Comparison of ENCODE assay signal across 2 cellular contexts in the genomic region with DNA sequence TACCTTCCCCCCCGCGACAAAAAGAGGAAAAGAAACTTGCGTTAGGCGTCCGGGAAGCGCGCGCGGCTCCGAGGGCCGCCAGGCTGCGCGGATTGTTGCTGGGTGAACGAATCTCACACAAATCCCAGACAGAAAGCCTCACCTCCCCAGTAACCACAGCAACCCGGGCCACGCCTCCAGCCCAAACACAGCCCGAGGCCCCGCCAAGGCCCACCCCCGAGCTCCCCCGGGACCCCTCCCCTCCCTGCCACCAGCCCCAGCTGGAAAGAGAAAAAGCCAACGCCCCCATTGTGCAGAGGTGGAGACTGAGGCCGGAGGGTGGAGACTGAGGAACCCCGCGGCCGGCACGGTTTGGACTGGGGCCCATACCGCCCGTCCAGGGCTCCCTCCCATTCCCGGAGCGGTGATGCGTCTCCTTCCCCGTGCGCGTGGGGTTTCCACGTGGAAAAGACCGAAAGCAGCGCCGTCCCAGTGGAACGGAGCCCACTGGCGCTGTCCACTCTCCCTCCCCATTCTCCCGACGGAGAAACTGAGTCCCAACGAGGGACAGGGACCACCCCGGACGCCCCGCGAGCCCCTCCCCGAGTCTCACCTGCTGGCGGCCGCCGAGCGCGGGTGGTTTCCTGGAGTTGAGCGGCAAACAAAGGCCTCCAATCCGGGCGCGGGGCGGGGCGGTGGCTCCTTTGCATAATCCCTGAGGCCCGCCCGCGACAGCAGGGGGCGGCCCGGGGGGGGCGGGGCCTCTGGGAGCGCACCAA.
TF ChIP-seq lines count a peak whose summit lies in the region.

No MANE protein-coding gene starts in this region.

TF ChIP-seq in HEK293, 187 proteins besides CTCF, POLR2A, EP300 and RAD21 (continued from another document and continues in another):
- TF ChIP-seq, protein P1, sequence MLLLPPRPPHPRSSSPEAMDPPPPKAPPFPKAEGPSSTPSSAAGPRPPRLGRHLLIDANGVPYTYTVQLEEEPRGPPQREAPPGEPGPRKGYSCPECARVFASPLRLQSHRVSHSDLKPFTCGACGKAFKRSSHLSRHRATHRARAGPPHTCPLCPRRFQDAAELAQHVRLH (tag by site-specific recombination; IDR thresholded peaks at IDR 0.05): peak; percentile 23; the same call in 1 of the 2 replicates
- TF ChIP-seq, protein P2, sequence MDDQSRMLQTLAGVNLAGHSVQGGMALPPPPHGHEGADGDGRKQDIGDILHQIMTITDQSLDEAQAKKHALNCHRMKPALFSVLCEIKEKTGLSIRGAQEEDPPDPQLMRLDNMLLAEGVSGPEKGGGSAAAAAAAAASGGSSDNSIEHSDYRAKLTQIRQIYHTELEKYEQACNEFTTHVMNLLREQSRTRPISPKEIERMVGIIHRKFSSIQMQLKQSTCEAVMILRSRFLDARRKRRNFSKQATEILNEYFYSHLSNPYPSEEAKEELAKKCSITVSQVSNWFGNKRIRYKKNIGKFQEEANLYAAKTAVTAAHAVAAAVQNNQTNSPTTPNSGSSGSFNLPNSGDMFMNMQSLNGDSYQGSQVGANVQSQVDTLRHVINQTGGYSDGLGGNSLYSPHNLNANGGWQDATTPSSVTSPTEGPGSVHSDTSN (CRISPR knock-in tag; IDR thresholded peaks at IDR 0.05): no peak
- peak; percentile 85 for TF ChIP-seq SP2 (tag by site-specific recombination; IDR thresholded peaks at IDR 0.05)
- no peak for TF ChIP-seq FEZF1 (tag by site-specific recombination; IDR thresholded peaks at IDR 0.05)
- TF ChIP-seq ZNF660 (tag by site-specific recombination; IDR thresholded peaks at IDR 0.05): no peak
- TF ChIP-seq, protein P3, sequence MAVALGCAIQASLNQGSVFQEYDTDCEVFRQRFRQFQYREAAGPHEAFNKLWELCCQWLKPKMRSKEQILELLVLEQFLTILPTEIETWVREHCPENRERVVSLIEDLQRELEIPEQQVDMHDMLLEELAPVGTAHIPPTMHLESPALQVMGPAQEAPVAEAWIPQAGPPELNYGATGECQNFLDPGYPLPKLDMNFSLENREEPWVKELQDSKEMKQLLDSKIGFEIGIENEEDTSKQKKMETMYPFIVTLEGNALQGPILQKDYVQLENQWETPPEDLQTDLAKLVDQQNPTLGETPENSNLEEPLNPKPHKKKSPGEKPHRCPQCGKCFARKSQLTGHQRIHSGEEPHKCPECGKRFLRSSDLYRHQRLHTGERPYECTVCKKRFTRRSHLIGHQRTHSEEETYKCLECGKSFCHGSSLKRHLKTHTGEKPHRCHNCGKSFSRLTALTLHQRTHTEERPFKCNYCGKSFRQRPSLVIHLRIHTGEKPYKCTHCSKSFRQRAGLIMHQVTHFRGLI (tag by site-specific recombination; IDR thresholded peaks at IDR 0.05): no peak
- TF ChIP-seq SETDB1 (IDR thresholded peaks at IDR 0.05; ENCODE audit: insufficient read length, low read length): no peak
- peak; percentile 76 for TF ChIP-seq ZEB2 (tag by site-specific recombination; IDR thresholded peaks at IDR 0.05)
- TF ChIP-seq ZNF629 (tag by site-specific recombination; IDR thresholded peaks at IDR 0.05): 0 out of 2 replicates have a peak, but pooled peaks have one; percentile 33
- 0 out of 2 replicates have a peak, but pooled peaks have one; percentile 60 for TF ChIP-seq ZXDB (tag by site-specific recombination; IDR thresholded peaks at IDR 0.05)
- TF ChIP-seq ZNF266 (tag by site-specific recombination; IDR thresholded peaks at IDR 0.05; ENCODE audit: low read depth): no peak
- no peak for TF ChIP-seq ZNF544 (tag by site-specific recombination; IDR thresholded peaks at IDR 0.05)
- TF ChIP-seq, protein P4, sequence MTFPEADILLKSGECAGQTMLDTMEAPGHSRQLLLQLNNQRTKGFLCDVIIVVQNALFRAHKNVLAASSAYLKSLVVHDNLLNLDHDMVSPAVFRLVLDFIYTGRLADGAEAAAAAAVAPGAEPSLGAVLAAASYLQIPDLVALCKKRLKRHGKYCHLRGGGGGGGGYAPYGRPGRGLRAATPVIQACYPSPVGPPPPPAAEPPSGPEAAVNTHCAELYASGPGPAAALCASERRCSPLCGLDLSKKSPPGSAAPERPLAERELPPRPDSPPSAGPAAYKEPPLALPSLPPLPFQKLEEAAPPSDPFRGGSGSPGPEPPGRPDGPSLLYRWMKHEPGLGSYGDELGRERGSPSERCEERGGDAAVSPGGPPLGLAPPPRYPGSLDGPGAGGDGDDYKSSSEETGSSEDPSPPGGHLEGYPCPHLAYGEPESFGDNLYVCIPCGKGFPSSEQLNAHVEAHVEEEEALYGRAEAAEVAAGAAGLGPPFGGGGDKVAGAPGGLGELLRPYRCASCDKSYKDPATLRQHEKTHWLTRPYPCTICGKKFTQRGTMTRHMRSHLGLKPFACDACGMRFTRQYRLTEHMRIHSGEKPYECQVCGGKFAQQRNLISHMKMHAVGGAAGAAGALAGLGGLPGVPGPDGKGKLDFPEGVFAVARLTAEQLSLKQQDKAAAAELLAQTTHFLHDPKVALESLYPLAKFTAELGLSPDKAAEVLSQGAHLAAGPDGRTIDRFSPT (tag by site-specific recombination; IDR thresholded peaks at IDR 0.05): no peak
- TF ChIP-seq, protein P5, sequence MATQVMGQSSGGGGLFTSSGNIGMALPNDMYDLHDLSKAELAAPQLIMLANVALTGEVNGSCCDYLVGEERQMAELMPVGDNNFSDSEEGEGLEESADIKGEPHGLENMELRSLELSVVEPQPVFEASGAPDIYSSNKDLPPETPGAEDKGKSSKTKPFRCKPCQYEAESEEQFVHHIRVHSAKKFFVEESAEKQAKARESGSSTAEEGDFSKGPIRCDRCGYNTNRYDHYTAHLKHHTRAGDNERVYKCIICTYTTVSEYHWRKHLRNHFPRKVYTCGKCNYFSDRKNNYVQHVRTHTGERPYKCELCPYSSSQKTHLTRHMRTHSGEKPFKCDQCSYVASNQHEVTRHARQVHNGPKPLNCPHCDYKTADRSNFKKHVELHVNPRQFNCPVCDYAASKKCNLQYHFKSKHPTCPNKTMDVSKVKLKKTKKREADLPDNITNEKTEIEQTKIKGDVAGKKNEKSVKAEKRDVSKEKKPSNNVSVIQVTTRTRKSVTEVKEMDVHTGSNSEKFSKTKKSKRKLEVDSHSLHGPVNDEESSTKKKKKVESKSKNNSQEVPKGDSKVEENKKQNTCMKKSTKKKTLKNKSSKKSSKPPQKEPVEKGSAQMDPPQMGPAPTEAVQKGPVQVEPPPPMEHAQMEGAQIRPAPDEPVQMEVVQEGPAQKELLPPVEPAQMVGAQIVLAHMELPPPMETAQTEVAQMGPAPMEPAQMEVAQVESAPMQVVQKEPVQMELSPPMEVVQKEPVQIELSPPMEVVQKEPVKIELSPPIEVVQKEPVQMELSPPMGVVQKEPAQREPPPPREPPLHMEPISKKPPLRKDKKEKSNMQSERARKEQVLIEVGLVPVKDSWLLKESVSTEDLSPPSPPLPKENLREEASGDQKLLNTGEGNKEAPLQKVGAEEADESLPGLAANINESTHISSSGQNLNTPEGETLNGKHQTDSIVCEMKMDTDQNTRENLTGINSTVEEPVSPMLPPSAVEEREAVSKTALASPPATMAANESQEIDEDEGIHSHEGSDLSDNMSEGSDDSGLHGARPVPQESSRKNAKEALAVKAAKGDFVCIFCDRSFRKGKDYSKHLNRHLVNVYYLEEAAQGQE (tag by site-specific recombination; IDR thresholded peaks at IDR 0.05): peak; percentile 80

TF ChIP-seq in SK-N-SH, 30 proteins besides CTCF, POLR2A, EP300 and RAD21 (continued from another document):
- TF ChIP-seq SMC3 (IDR thresholded peaks at IDR 0.05; ENCODE audit: low read depth, low read length): no peak
- TF ChIP-seq NFIC (IDR thresholded peaks at IDR 0.05; ENCODE audit: borderline replicate concordance): 0 out of 2 replicates have a peak, but pooled peaks have one; percentile 11
- TF ChIP-seq RCOR1 (IDR thresholded peaks at IDR 0.05; ENCODE audit: low read length): no peak
